ENCODE assay signal across 8 cellular contexts in genomic region chr1:193121616-193122593, GRCh38. TPM values are rescaled to one million over a fixed set of nuclear protein-coding genes. Genes with fewer than 3 reads are reported as not detected.
DNase-seq lines count a peak whose midpoint lies in the region; ATAC-seq and TF ChIP-seq lines count a peak whose summit lies in the region.

Gene CDC73 (plus strand): TSS chr1:193122031. CDS start chr1:193122201, 170 bp downstream.

- TF ChIP-seq CTCF in colonic mucosa (IDR thresholded peaks at IDR 0.05): peak; percentile 92

- peak within 1 kb of the TSS; percentile 99 for H3K27ac ChIP-seq in colonic mucosa

- peak within 1 kb of the TSS; percentile 77 for H3K4me3 ChIP-seq in colonic mucosa

- DNase-seq in C1 segment of cervical spinal cord (lab: John Stamatoyannopoulos, UW): peak; percentile 60 to 99 (median 94)
- DNase-seq in NCI-H526 (lab: John Stamatoyannopoulos, UW): peak; percentile 82 to 95
- DNase-seq in activated CD4-positive, alpha-beta T cell treated with anti-CD3 and anti-CD28 coated beads for 48 hours: peak; percentile 99
- DNase-seq in colonic mucosa: peak; percentile 99
- peak; percentile 99 for DNase-seq in left lobe of liver (ENCODE audit: low spot score)
- peak; percentile 98 for DNase-seq in stimulated activated CD4-positive, alpha-beta T cell treated with anti-CD3 and anti-CD28 coated beads, Interleukin-2, amount 100 ng/mL, for 4 hours (ENCODE audit: low read depth)

- H3K36me3 ChIP-seq in colonic mucosa: no peaks in the 10 kb centered on the region

- intact Hi-C loops in colonic mucosa (cut with DNase I): loop anchor here (10.0 kb wide), 1 partner anchor 317 kb away; the partner anchor contains the start of gene RGS2

- no peaks in the 10 kb centered on the region for H3K9me3 ChIP-seq in colonic mucosa

- ATAC-seq in GM19324 (IDR thresholded peaks at IDR 0.05; ENCODE audit: low FRiP score, unreplicated experiment) (peak; percentile 96), HG03469 (IDR thresholded peaks at IDR 0.05; ENCODE audit: unreplicated experiment) (peak; percentile 86), left lobe of liver (peak; percentile 97)

- H3K4me1 ChIP-seq in colonic mucosa: peaks cover 7% of the 10 kb centered on the region

- H3K9ac ChIP-seq in colonic mucosa (ENCODE audit: low read depth in 2 of 2, low read length in 2 of 2): peak within 1 kb of the TSS; percentile 88 to 98

- no peaks in the 10 kb centered on the region for H3K27me3 ChIP-seq in colonic mucosa

RNA-seq across cellular contexts. Expression of gene CDC73, which starts in this region (rescaled TPM):
- total RNA-seq in colonic mucosa: 10 to 100 TPM; 45.3 to 49.1 TPM
- 17.9 TPM for total RNA-seq in left lobe of liver

Comparison
In these comparisons a context has a peak if more than half of its experiments do, and no peak if none do; other contexts are left out.
1. Peak in every context shown above with its lines: DNase-seq, ATAC-seq, H3K4me3 ChIP-seq and H3K27ac ChIP-seq.